27 cellular contexts compared by ENCODE assay signal in genomic region chr6:16388488-16388887, GRCh38.
DNase-seq lines count a peak whose midpoint lies in the region; ATAC-seq and TF ChIP-seq lines count a peak whose summit lies in the region.
"Had no signal": no experiment of that assay in that cellular context is flagged by ENCODE, and none has a peak within 500 bp of the region (broad histone marks: within the 10 kb centered on the region; RNA-seq: fewer than 3 reads in every experiment).

No MANE protein-coding gene starts in this region.

- no peak overlapping the region for H3K4me3 Mint-ChIP-seq in chondrocyte (ENCODE audit: unreplicated experiment)
- no peak overlapping the region for H3K4me3 Mint-ChIP-seq in naive thymus-derived CD4-positive, alpha-beta T cell
- H3K4me3 Mint-ChIP-seq in stimulated activated effector memory CD8-positive, alpha-beta T cell treated with anti-CD3 and anti-CD28 coated beads, Interleukin-12 subunit alpha, Interleukin-12 subunit beta, amount 100 ng/mL, for 72 hours = no peak overlapping the region
- H3K4me3 Mint-ChIP-seq: activated CD4-positive, alpha-beta T cell treated with anti-CD3 and anti-CD28 coated beads, Interleukin-2, amount 10 ng/mL, durations not matched to agents 24 days and 14 days; activated CD8-positive, alpha-beta memory T cell treated with anti-CD3 and anti-CD28 coated beads, Interleukin-2, amount 10 ng/mL, durations not matched to agents 7 days and 5 days; activated T-cell treated with anti-CD3 and anti-CD28 coated beads, Interleukin-2, amount 50 U/mL, for 72 hours; CD4-positive, CD25-positive, alpha-beta regulatory T cell; stimulated activated memory B cell treated with anti-CD40 and anti-IgM and Interleukin-4, amounts not matched to agents 10 μg/mL and 1 μg/mL and 100 μg/mL, for 72 hours had no signal

- no peaks in the 10 kb centered on the region for H3K9me3 Mint-ChIP-seq in chondrocyte (ENCODE audit: low read depth)
- H3K9me3 Mint-ChIP-seq in naive thymus-derived CD4-positive, alpha-beta T cell = no peaks in the 10 kb centered on the region
- no peaks in the 10 kb centered on the region for H3K9me3 Mint-ChIP-seq in stimulated activated effector memory CD8-positive, alpha-beta T cell treated with anti-CD3 and anti-CD28 coated beads, Interleukin-12 subunit alpha, Interleukin-12 subunit beta, amount 100 ng/mL, for 72 hours
- H3K9me3 Mint-ChIP-seq: activated CD4-positive, alpha-beta T cell treated with anti-CD3 and anti-CD28 coated beads, Interleukin-2, amount 10 ng/mL, durations not matched to agents 24 days and 14 days; activated T-cell treated with anti-CD3 and anti-CD28 coated beads, Interleukin-2, amount 50 U/mL, for 72 hours; CD4-positive, CD25-positive, alpha-beta regulatory T cell; stimulated activated memory B cell treated with anti-CD40 and anti-IgM and Interleukin-4, amounts not matched to agents 10 μg/mL and 1 μg/mL and 100 μg/mL, for 72 hours had no signal

- H3K27me3 Mint-ChIP-seq in chondrocyte (ENCODE audit: low read depth) = no peaks in the 10 kb centered on the region
- H3K27me3 Mint-ChIP-seq in naive thymus-derived CD4-positive, alpha-beta T cell = no peaks in the 10 kb centered on the region
- H3K27me3 Mint-ChIP-seq: activated CD4-positive, alpha-beta T cell treated with anti-CD3 and anti-CD28 coated beads, Interleukin-2, amount 10 ng/mL, durations not matched to agents 24 days and 14 days; activated CD8-positive, alpha-beta memory T cell treated with anti-CD3 and anti-CD28 coated beads, Interleukin-2, amount 10 ng/mL, durations not matched to agents 7 days and 5 days; CD4-positive, CD25-positive, alpha-beta regulatory T cell; stimulated activated memory B cell treated with anti-CD40 and anti-IgM and Interleukin-4, amounts not matched to agents 10 μg/mL and 1 μg/mL and 100 μg/mL, for 72 hours had no signal

- H3K36me3 ChIP-seq in naive thymus-derived CD4-positive, alpha-beta T cell (ENCODE audit: control insufficient read depth in 2 of 3, insufficient read depth in 3 of 3, low read length in 3 of 3) = no peaks in the 10 kb centered on the region
- H3K36me3 ChIP-seq: Peyer's patch, upper lobe of right lung had no signal

- CTCF ChIA-PET in naive thymus-derived CD4-positive, alpha-beta T cell (lab: Charles Lee) = no interaction called here
- CTCF ChIA-PET in RWPE1 (lab: Yijun Ruan, JAX) = no interaction called here

- no peaks in the 10 kb centered on the region for H3K4me1 ChIP-seq in naive thymus-derived CD4-positive, alpha-beta T cell (ENCODE audit: control insufficient read depth in 2 of 2, insufficient read depth in 2 of 2, low read length in 2 of 2)
- H3K4me1 ChIP-seq: Peyer's patch had no signal

- intact Hi-C loops in naive thymus-derived CD4-positive, alpha-beta T cell (cut with micrococcal nuclease) = no loop called here

- peaks cover 5% of the 10 kb centered on the region for H3K36me3 Mint-ChIP-seq in chondrocyte (ENCODE audit: low read depth)
- H3K36me3 Mint-ChIP-seq in naive thymus-derived CD4-positive, alpha-beta T cell = peaks cover 0 to 18% (median 12%) of the 10 kb centered on the region in 5 donors
- H3K36me3 Mint-ChIP-seq in stimulated activated effector memory CD8-positive, alpha-beta T cell treated with anti-CD3 and anti-CD28 coated beads, Interleukin-12 subunit alpha, Interleukin-12 subunit beta, amount 100 ng/mL, for 72 hours = peaks cover 33% of the 10 kb centered on the region

- POLR2A ChIA-PET in naive thymus-derived CD4-positive, alpha-beta T cell (lab: Charles Lee) = no interaction called here
- POLR2A ChIA-PET in RWPE1 (lab: Yijun Ruan, JAX; ENCODE audit: low non-redundant PET) = no interaction called here

- TF ChIP-seq CTCF in chondrocyte (IDR thresholded peaks at IDR 0.05) (no peak), RWPE1 (conservative IDR thresholded peaks at IDR 0.05; ENCODE audit: low read depth) (no peak)

- peak overlapping the region; percentile 51 for H3K27ac Mint-ChIP-seq in chondrocyte (ENCODE audit: unreplicated experiment)
- no peak overlapping the region for H3K27ac Mint-ChIP-seq in naive thymus-derived CD4-positive, alpha-beta T cell
- no peak overlapping the region for H3K27ac Mint-ChIP-seq in stimulated activated effector memory CD8-positive, alpha-beta T cell treated with anti-CD3 and anti-CD28 coated beads, Interleukin-12 subunit alpha, Interleukin-12 subunit beta, amount 100 ng/mL, for 72 hours
- H3K27ac Mint-ChIP-seq: activated CD4-positive, alpha-beta T cell treated with anti-CD3 and anti-CD28 coated beads, Interleukin-2, amount 10 ng/mL, durations not matched to agents 24 days and 14 days; activated CD8-positive, alpha-beta memory T cell treated with anti-CD3 and anti-CD28 coated beads, Interleukin-2, amount 10 ng/mL, durations not matched to agents 7 days and 5 days; activated T-cell treated with anti-CD3 and anti-CD28 coated beads, Interleukin-2, amount 50 U/mL, for 72 hours; stimulated activated memory B cell treated with anti-CD40 and anti-IgM and Interleukin-4, amounts not matched to agents 10 μg/mL and 1 μg/mL and 100 μg/mL, for 72 hours had no signal

- H3K9me3 ChIP-seq in naive thymus-derived CD4-positive, alpha-beta T cell (ENCODE audit: control insufficient read depth in 2 of 3, low read length in 3 of 3) = no peaks in the 10 kb centered on the region
- H3K9me3 ChIP-seq: Peyer's patch, upper lobe of right lung had no signal

- no peak for ATAC-seq in naive thymus-derived CD4-positive, alpha-beta T cell
- ATAC-seq in stimulated activated effector memory CD8-positive, alpha-beta T cell treated with anti-CD3 and anti-CD28 coated beads, Interleukin-12 subunit alpha, Interleukin-12 subunit beta, amount 100 ng/mL, for 72 hours = no peak
- ATAC-seq: activated CD8-positive, alpha-beta memory T cell treated with anti-CD3 and anti-CD28 coated beads, Interleukin-2, amount 10 ng/mL, durations not matched to agents 7 days and 5 days; activated T-cell treated with anti-CD3 and anti-CD28 coated beads, Interleukin-2, amount 50 U/mL, for 72 hours; left lobe of liver; stimulated activated memory B cell treated with anti-CD40 and anti-IgM and Interleukin-4, amounts not matched to agents 10 μg/mL and 1 μg/mL and 100 μg/mL, for 72 hours; upper lobe of right lung had no signal

- H3K27ac ChIP-seq in naive thymus-derived CD4-positive, alpha-beta T cell (ENCODE audit: low read depth, low read length) = no peak overlapping the region
- no peak overlapping the region for H3K27ac ChIP-seq in RWPE1
- H3K27ac ChIP-seq: Peyer's patch, SK-N-MC, upper lobe of right lung, VCaP had no signal

- peaks cover 41% of the 10 kb centered on the region for H3K4me1 Mint-ChIP-seq in chondrocyte (ENCODE audit: low read depth)
- peaks cover 0 to 4% (median 0%) of the 10 kb centered on the region in 7 donors for H3K4me1 Mint-ChIP-seq in naive thymus-derived CD4-positive, alpha-beta T cell
- peaks cover 8% of the 10 kb centered on the region for H3K4me1 Mint-ChIP-seq in stimulated activated effector memory CD8-positive, alpha-beta T cell treated with anti-CD3 and anti-CD28 coated beads, Interleukin-12 subunit alpha, Interleukin-12 subunit beta, amount 100 ng/mL, for 72 hours

- no peak overlapping the region for H3K4me3 ChIP-seq in naive thymus-derived CD4-positive, alpha-beta T cell (ENCODE audit: low read length)
- H3K4me3 ChIP-seq: Peyer's patch, SK-N-MC, upper lobe of right lung had no signal

- DNase-seq in AG08395 (ENCODE audit: low spot score) (peak; percentile 41), HCEC 1CT (peak; percentile 45), chondrocyte (ENCODE audit: low spot score) (no peak), kidney tubule cell (ENCODE audit: low spot score) (peak; percentile 18), RWPE1 (ENCODE audit: low spot score) (no peak), LoVo (ENCODE audit: low spot score) (no peak)
- no peak for DNase-seq in naive thymus-derived CD4-positive, alpha-beta T cell
- DNase-seq in stimulated activated effector memory CD8-positive, alpha-beta T cell treated with anti-CD3 and anti-CD28 coated beads, Interleukin-12 subunit alpha, Interleukin-12 subunit beta, amount 100 ng/mL, for 72 hours (ENCODE audit: low spot score in 2 of 2) = no peak
- DNase-seq: activated CD4-positive, alpha-beta T cell treated with anti-CD3 and anti-CD28 coated beads, Interleukin-2, amount 10 ng/mL, durations not matched to agents 24 days and 14 days; activated CD8-positive, alpha-beta memory T cell treated with anti-CD3 and anti-CD28 coated beads, Interleukin-2, amount 10 ng/mL, durations not matched to agents 7 days and 5 days; activated naive CD4-positive, alpha-beta T cell treated with Interleukin-2 at 50 U/mL for 16 hours; activated T-cell treated with anti-CD3 and anti-CD28 coated beads, Interleukin-2, amount 50 U/mL, for 72 hours; amniotic stem cell; CD4-positive, CD25-positive, alpha-beta regulatory T cell; KBM-7; mesenchymal stem cell; MV-4-11; NCI-H187; NCI-H526; occipital lobe; Peyer's patch; stimulated activated CD4-positive, alpha-beta T cell treated with anti-CD3 and anti-CD28 coated beads, Interleukin-2, amount 100 ng/mL, for 48 hours; upper lobe of right lung had no signal

- H3K27me3 ChIP-seq in naive thymus-derived CD4-positive, alpha-beta T cell (ENCODE audit: control insufficient read depth in 2 of 2, insufficient read depth in 2 of 2, low read length in 2 of 2) = no peaks in the 10 kb centered on the region
- H3K27me3 ChIP-seq: Peyer's patch, upper lobe of right lung had no signal

Comparison
In these comparisons a context has a peak if more than half of its experiments do, and no peak if none do; other contexts are left out.
1. DNase-seq: peak in AG08395 (single experiment), HCEC 1CT (single experiment) and kidney tubule cell (single experiment); none in chondrocyte (single experiment), naive thymus-derived CD4-positive, alpha-beta T cell (0 of 9), RWPE1 (single experiment), LoVo (single experiment) and stimulated activated effector memory CD8-positive, alpha-beta T cell treated with anti-CD3 and anti-CD28 coated beads, Interleukin-12 subunit alpha, Interleukin-12 subunit beta, amount 100 ng/mL, for 72 hours (0 of 2).